In genomic region chr10:987906-988666, GRCh38 we compare ENCODE assay signal across 1 cellular context.
TF ChIP-seq lines count a peak whose summit lies in the region.

TSS of gene GTPBP4 (plus strand) at chr10:988434. CDS start at chr10:988480, 46 bp downstream.

TF ChIP-seq in K562, 482 proteins besides CTCF, POLR2A, EP300 and RAD21 (continued from another document and continues in another):
- TF ChIP-seq, protein P1, sequence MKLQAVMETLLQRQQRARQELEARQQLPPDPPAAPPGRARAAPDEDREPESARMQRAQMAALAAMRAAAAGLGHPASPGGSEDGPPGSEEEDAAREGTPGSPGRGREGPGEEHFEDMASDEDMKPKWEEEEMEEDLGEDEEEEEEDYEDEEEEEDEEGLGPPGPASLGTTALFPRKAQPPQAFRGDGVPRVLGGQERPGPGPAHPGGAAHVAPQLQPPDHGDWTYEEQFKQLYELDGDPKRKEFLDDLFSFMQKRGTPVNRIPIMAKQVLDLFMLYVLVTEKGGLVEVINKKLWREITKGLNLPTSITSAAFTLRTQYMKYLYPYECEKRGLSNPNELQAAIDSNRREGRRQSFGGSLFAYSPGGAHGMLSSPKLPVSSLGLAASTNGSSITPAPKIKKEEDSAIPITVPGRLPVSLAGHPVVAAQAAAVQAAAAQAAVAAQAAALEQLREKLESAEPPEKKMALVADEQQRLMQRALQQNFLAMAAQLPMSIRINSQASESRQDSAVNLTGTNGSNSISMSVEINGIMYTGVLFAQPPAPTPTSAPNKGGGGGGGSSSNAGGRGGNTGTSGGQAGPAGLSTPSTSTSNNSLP (IDR thresholded peaks at IDR 0.05; ENCODE audit: borderline replicate concordance, low read depth, low read length): no peak
- TF ChIP-seq GABPA (tag; conservative IDR thresholded peaks at IDR 0.05; ENCODE audit: low read depth): peak; percentile 97
- TF ChIP-seq GTF2E2 (tag; IDR thresholded peaks at IDR 0.05): no peak
- TF ChIP-seq, protein P2, sequence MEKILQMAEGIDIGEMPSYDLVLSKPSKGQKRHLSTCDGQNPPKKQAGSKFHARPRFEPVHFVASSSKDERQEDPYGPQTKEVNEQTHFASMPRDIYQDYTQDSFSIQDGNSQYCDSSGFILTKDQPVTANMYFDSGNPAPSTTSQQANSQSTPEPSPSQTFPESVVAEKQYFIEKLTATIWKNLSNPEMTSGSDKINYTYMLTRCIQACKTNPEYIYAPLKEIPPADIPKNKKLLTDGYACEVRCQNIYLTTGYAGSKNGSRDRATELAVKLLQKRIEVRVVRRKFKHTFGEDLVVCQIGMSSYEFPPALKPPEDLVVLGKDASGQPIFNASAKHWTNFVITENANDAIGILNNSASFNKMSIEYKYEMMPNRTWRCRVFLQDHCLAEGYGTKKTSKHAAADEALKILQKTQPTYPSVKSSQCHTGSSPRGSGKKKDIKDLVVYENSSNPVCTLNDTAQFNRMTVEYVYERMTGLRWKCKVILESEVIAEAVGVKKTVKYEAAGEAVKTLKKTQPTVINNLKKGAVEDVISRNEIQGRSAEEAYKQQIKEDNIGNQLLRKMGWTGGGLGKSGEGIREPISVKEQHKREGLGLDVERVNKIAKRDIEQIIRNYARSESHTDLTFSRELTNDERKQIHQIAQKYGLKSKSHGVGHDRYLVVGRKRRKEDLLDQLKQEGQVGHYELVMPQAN (IDR thresholded peaks at IDR 0.05; ENCODE audit: borderline replicate concordance): peak; percentile 98
- 0 out of 4 replicates have a peak, but pooled peaks of 1 of the 2 experiments have one; percentile 23 for TF ChIP-seq NONO (IDR thresholded peaks at IDR 0.05; ENCODE audit: low read depth in 2 of 2, low read length in 1 of 2)
- peak; percentile 89; the same call in 1 of the 2 replicates for TF ChIP-seq SRSF1 (IDR thresholded peaks at IDR 0.05; ENCODE audit: low read depth, low read length)
- no peak for TF ChIP-seq ELK1 (CRISPR knock-in tag; IDR thresholded peaks at IDR 0.05)
- TF ChIP-seq ETV5 (CRISPR knock-in tag; IDR thresholded peaks at IDR 0.05; ENCODE audit: low read depth): peak; percentile 76
- TF ChIP-seq, protein P3, sequence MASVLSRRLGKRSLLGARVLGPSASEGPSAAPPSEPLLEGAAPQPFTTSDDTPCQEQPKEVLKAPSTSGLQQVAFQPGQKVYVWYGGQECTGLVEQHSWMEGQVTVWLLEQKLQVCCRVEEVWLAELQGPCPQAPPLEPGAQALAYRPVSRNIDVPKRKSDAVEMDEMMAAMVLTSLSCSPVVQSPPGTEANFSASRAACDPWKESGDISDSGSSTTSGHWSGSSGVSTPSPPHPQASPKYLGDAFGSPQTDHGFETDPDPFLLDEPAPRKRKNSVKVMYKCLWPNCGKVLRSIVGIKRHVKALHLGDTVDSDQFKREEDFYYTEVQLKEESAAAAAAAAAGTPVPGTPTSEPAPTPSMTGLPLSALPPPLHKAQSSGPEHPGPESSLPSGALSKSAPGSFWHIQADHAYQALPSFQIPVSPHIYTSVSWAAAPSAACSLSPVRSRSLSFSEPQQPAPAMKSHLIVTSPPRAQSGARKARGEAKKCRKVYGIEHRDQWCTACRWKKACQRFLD (CRISPR knock-in tag; IDR thresholded peaks at IDR 0.05): peak; percentile 76; the same call in 1 of the 2 replicates
- peak; percentile 45 for TF ChIP-seq FOS (IDR thresholded peaks at IDR 0.05; ENCODE audit: extremely low read depth, insufficient read length)
- TF ChIP-seq, protein P4, sequence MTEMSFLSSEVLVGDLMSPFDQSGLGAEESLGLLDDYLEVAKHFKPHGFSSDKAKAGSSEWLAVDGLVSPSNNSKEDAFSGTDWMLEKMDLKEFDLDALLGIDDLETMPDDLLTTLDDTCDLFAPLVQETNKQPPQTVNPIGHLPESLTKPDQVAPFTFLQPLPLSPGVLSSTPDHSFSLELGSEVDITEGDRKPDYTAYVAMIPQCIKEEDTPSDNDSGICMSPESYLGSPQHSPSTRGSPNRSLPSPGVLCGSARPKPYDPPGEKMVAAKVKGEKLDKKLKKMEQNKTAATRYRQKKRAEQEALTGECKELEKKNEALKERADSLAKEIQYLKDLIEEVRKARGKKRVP (CRISPR knock-in tag; IDR thresholded peaks at IDR 0.05): no peak
- TF ChIP-seq TFAM (CRISPR knock-in tag; conservative IDR thresholded peaks at IDR 0.05): no peak
- no peak for TF ChIP-seq ZFP36 (IDR thresholded peaks at IDR 0.05; ENCODE audit: low read depth, low read length, partially characterized antibody)
- TF ChIP-seq ETV1 (tag; conservative IDR thresholded peaks at IDR 0.05; ENCODE audit: low read depth): peak; percentile 73
- TF ChIP-seq GTF2A2 (tag; IDR thresholded peaks at IDR 0.05): no peak
- TF ChIP-seq NBN (IDR thresholded peaks at IDR 0.05; ENCODE audit: low read depth): peak; percentile 75
- TF ChIP-seq DDX20 (tag; IDR thresholded peaks at IDR 0.05; ENCODE audit: low read depth): no peak
- TF ChIP-seq, protein P5, sequence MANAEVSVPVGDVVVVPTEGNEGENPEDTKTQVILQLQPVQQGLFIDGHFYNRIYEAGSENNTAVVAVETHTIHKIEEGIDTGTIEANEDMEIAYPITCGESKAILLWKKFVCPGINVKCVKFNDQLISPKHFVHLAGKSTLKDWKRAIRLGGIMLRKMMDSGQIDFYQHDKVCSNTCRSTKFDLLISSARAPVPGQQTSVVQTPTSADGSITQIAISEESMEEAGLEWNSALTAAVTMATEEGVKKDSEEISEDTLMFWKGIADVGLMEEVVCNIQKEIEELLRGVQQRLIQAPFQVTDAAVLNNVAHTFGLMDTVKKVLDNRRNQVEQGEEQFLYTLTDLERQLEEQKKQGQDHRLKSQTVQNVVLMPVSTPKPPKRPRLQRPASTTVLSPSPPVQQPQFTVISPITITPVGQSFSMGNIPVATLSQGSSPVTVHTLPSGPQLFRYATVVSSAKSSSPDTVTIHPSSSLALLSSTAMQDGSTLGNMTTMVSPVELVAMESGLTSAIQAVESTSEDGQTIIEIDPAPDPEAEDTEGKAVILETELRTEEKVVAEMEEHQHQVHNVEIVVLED (CRISPR knock-in tag; IDR thresholded peaks at IDR 0.05): peak; percentile 72; the same call in 1 of the 2 replicates
- peak in 1 of 2 experiments; percentile 52; a peak in 2 of 4 replicates for TF ChIP-seq FOXK2 (conservative IDR thresholded peaks at IDR 0.05 in 1 of 2, IDR thresholded peaks at IDR 0.05 in 1 of 2; ENCODE audit: low read depth in 2 of 2)
- 0 out of 2 replicates have a peak, but pooled peaks have one; percentile 12 for TF ChIP-seq SMARCE1 (IDR thresholded peaks at IDR 0.05)
- TF ChIP-seq MYNN (IDR thresholded peaks at IDR 0.05): no peak
- TF ChIP-seq MYNN (CRISPR knock-in tag; IDR thresholded peaks at IDR 0.05): no peak
- TF ChIP-seq ZNF280A (IDR thresholded peaks at IDR 0.05; ENCODE audit: low read depth, partially characterized antibody): no peak
- TF ChIP-seq MLLT1 (IDR thresholded peaks at IDR 0.05): 0 out of 4 replicates have a peak, but pooled peaks of 1 of the 2 experiments have one; percentile 13
- no peak for TF ChIP-seq BRF2 (IDR thresholded peaks at IDR 0.05; ENCODE audit: borderline replicate concordance, insufficient read depth, insufficient read length)
- TF ChIP-seq MEF2A (IDR thresholded peaks at IDR 0.05; ENCODE audit: control insufficient read depth, low read depth, low read length): 0 out of 2 replicates have a peak, but pooled peaks have one; percentile 3
- TF ChIP-seq, protein P6, sequence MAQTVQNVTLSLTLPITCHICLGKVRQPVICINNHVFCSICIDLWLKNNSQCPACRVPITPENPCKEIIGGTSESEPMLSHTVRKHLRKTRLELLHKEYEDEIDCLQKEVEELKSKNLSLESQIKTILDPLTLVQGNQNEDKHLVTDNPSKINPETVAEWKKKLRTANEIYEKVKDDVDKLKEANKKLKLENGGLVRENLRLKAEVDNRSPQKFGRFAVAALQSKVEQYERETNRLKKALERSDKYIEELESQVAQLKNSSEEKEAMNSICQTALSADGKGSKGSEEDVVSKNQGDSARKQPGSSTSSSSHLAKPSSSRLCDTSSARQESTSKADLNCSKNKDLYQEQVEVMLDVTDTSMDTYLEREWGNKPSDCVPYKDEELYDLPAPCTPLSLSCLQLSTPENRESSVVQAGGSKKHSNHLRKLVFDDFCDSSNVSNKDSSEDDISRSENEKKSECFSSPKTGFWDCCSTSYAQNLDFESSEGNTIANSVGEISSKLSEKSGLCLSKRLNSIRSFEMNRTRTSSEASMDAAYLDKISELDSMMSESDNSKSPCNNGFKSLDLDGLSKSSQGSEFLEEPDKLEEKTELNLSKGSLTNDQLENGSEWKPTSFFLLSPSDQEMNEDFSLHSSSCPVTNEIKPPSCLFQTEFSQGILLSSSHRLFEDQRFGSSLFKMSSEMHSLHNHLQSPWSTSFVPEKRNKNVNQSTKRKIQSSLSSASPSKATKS (CRISPR knock-in tag; IDR thresholded peaks at IDR 0.05): no peak
- no peak for TF ChIP-seq HSF4 (CRISPR knock-in tag; IDR thresholded peaks at IDR 0.05; ENCODE audit: borderline replicate concordance)
- TF ChIP-seq TBP (optimal IDR thresholded peaks at IDR 0.05; ENCODE audit: low read depth, low read length): peak; percentile 88
- TF ChIP-seq, protein P7, sequence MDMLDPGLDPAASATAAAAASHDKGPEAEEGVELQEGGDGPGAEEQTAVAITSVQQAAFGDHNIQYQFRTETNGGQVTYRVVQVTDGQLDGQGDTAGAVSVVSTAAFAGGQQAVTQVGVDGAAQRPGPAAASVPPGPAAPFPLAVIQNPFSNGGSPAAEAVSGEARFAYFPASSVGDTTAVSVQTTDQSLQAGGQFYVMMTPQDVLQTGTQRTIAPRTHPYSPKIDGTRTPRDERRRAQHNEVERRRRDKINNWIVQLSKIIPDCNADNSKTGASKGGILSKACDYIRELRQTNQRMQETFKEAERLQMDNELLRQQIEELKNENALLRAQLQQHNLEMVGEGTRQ (CRISPR knock-in tag; IDR thresholded peaks at IDR 0.05): no peak
- TF ChIP-seq DNMT1 (IDR thresholded peaks at IDR 0.05): no peak
- TF ChIP-seq GABPB1 (CRISPR knock-in tag; IDR thresholded peaks at IDR 0.05): peak; percentile 97
- TF ChIP-seq UBTF (IDR thresholded peaks at IDR 0.05; ENCODE audit: borderline replicate concordance in 1 of 2, low read depth in 2 of 2, low read length in 2 of 2): no peak
- peak; percentile 47 to 77; a peak in 2 of 4 replicates for TF ChIP-seq SIN3A (IDR thresholded peaks at IDR 0.05; ENCODE audit: borderline replicate concordance in 2 of 2, control insufficient read depth in 1 of 2, low read depth in 2 of 2, low read length in 2 of 2)
- no peak for TF ChIP-seq IFI16 (CRISPR knock-in tag; IDR thresholded peaks at IDR 0.05)
- no peak for TF ChIP-seq ZNF740 (CRISPR knock-in tag; IDR thresholded peaks at IDR 0.05)
- TF ChIP-seq ZNF740 (tag; IDR thresholded peaks at IDR 0.05): no peak
- no peak for TF ChIP-seq ZNF134 (CRISPR knock-in tag; conservative IDR thresholded peaks at IDR 0.05)
